ENCODE assay signal across 8 cellular contexts in genomic region chr2:109510136-109511028, GRCh38.
DNase-seq lines count a peak whose midpoint lies in the region; ATAC-seq and TF ChIP-seq lines count a peak whose summit lies in the region.

No MANE protein-coding gene starts in this region.

- POLR2A ChIA-PET in A673 (lab: Charles Lee; ENCODE audit: low non-redundant PET): no interaction called here

- H3K27me3 ChIP-seq in A673 (replicated peaks; ENCODE audit: insufficient read depth, low read depth, low read length, poor library complexity) (no peaks in the 10 kb centered on the region), right cardiac atrium (ENCODE audit: control insufficient read depth, insufficient read depth) (no peaks in the 10 kb centered on the region), sigmoid colon (no peaks in the 10 kb centered on the region)

- DNase-seq in A673 (ENCODE audit: low spot score): peak; percentile 79
- peak; percentile 86 for DNase-seq in GM13977 (ENCODE audit: low spot score)
- peak; percentile 46 for DNase-seq in NCI-H1092 (lab: John Stamatoyannopoulos, UW)
- DNase-seq in T-helper 2 cell: peak; percentile 29 to 63 (median 56)
- peak in 53 of 56 donors; percentile 6 to 84 (median 48) for DNase-seq in amygdala (lab: John Stamatoyannopoulos, UW)
- DNase-seq in right cardiac atrium: peak; percentile 73 to 92 (median 86)
- DNase-seq in sigmoid colon: peak; percentile 89

- H3K9me3 ChIP-seq in A673 (ENCODE audit: low read depth, low read length, poor library complexity, severe bottlenecking) (no peaks in the 10 kb centered on the region), right cardiac atrium (ENCODE audit: control insufficient read depth, low read length) (no peaks in the 10 kb centered on the region), sigmoid colon (no peaks in the 10 kb centered on the region)

- in situ Hi-C loops in GM13977 (cut with MboI; ENCODE audit: low pct_unique_long_range_greater_than_20kb, low sequenced_read_pairs, unreplicated experiment): no loop called here

- no peak for TF ChIP-seq POLR2A in sigmoid colon (IDR thresholded peaks at IDR 0.05)
- no peak for TF ChIP-seq POLR2A in GM18505 (IDR thresholded peaks at IDR 0.05; ENCODE audit: borderline replicate concordance, extremely low read depth, insufficient read depth, insufficient read length)

- H3K36me3 ChIP-seq in A673 (ENCODE audit: insufficient read depth, low read length, poor library complexity, severe bottlenecking) (no peaks in the 10 kb centered on the region), sigmoid colon (no peaks in the 10 kb centered on the region)

- ATAC-seq in right cardiac atrium (peak; percentile 60 to 68), GM18505 (IDR thresholded peaks at IDR 0.05; ENCODE audit: unreplicated experiment) (no peak)

- TF ChIP-seq CTCF in A673 (conservative IDR thresholded peaks at IDR 0.05; ENCODE audit: low read depth, low read length) (peak; percentile 91), GM13977 (IDR thresholded peaks at IDR 0.05; ENCODE audit: extremely low read depth, insufficient read depth, missing control alignments) (peak; percentile 93), sigmoid colon (IDR thresholded peaks at IDR 0.05) (peak; percentile 83 to 96 (median 90))

- no peak overlapping the region for H3K4me3 ChIP-seq in A673 (ENCODE audit: low read depth, low read length, poor library complexity, severe bottlenecking)
- no peak overlapping the region for H3K4me3 ChIP-seq in right cardiac atrium (ENCODE audit: low read length)
- H3K4me3 ChIP-seq in sigmoid colon: no peak overlapping the region

- WGBS in right cardiac atrium: 55% methylated on average over 19 of the region's 19 CpGs
- 49 to 58% methylated on average over 19 of the region's 19 CpGs for WGBS in sigmoid colon, 2 donors

- CTCF ChIA-PET in A673 (lab: Charles Lee): interaction anchor here (0.5 to 1.6 kb wide), 5 partner anchors 14 to 1211 kb away, joined by 3 to 13 read pairs (median 4); partner anchors contain the start of gene SH3RF3

- no peak for TF ChIP-seq EP300 in sigmoid colon (IDR thresholded peaks at IDR 0.05)

- intact Hi-C loops in A673 (cut with micrococcal nuclease; ENCODE audit: unreplicated experiment) (loop anchor here (1.0 to 10.0 kb wide), 3 partner anchors 382 to 656 kb away; no protein-coding TSS in a partner anchor), right cardiac atrium (cut with DNase I) (loop anchor here (2.0 to 10.0 kb wide), 4 partner anchors 382 to 586 kb away; partner anchors contain the start of gene SH3RF3 (in 3 of the 4)), sigmoid colon (cut with DNase I) (loop anchor here (1.0 to 10.0 kb wide), 4 partner anchors 188 to 656 kb away; no protein-coding TSS in a partner anchor)

- H3K4me1 ChIP-seq in A673 (ENCODE audit: insufficient read depth, low read length, poor library complexity, severe bottlenecking): no peaks in the 10 kb centered on the region
- H3K4me1 ChIP-seq in right cardiac atrium (ENCODE audit: control insufficient read depth, insufficient read depth, low read length): no peaks in the 10 kb centered on the region
- H3K4me1 ChIP-seq in sigmoid colon: peaks cover 0 to 29% (median 23%) of the 10 kb centered on the region in 4 donors

- BruUV-seq in A673 (replicated peaks; lab: Mats Ljungman, UMichigan): no TSS peak

- no peak overlapping the region for H3K27ac ChIP-seq in A673 (ENCODE audit: low read depth, low read length, poor library complexity, severe bottlenecking)
- H3K27ac ChIP-seq in right cardiac atrium (ENCODE audit: low read length): no peak overlapping the region
- no peak overlapping the region for H3K27ac ChIP-seq in sigmoid colon
